12 cellular contexts compared by ENCODE assay signal in the genomic region with DNA sequence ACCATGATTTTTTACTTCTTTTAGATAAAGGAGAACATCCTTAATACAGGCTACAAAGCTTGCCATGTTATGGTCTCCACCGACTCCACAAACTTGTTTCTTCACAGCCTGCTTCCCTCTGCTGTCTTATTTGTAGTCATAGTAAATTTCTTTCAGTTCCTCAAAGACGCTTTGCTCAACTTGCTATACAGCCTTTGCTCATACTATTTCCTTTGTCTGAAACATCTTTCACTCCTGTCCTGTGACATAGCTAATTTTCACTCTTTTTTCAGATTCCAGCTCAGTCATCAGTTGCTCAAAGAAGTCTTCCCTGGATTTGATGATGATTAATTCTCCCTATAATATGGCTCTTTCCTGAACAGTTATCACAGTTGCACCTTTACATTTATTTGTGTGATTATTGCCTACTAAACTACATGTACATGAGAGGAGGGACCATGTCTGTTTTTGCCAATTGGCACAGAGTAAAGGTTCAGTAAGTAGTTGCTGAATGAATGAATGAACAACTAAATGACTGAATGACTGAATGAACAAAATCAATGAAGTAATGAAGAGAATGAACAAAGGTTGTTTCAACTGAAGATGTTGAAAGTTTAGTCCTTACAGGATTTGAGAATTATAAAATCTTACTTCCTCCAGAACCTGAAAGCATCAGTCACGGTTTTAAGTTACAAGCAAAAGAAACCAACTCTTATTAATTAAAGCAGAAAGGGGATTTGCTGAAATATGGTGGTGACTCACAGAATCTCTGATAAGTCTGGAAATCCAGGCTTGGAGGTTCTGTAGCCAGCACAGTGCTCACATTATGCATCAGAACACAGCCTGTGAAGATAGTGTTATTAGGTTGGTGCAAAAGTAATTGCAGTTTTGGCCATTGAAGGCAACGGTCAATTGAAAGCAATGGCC.
DNase-seq lines count a peak whose midpoint lies in the region; ATAC-seq and TF ChIP-seq lines count a peak whose summit lies in the region.
"Had no signal": no experiment of that assay in that cellular context is flagged by ENCODE, and none has a peak within 500 bp of the region (broad histone marks: within the 10 kb centered on the region; RNA-seq: fewer than 3 reads in every experiment).

No MANE protein-coding gene starts in this region.

- no peak overlapping the region for H3K4me3 Mint-ChIP-seq in naive thymus-derived CD4-positive, alpha-beta T cell
- H3K4me3 Mint-ChIP-seq: natural killer cell treated with Interleukin-12 subunit alpha and Interleukin-12 subunit beta and Interleukin-15 and Interleukin-18, amount 100 ng/mL, for 72 hours had no signal

- H3K9me3 ChIP-seq in naive thymus-derived CD4-positive, alpha-beta T cell (ENCODE audit: control insufficient read depth in 2 of 3, low read length in 3 of 3) = no peaks in the 10 kb centered on the region
- no peaks in the 10 kb centered on the region for H3K9me3 ChIP-seq in thyroid gland

- ATAC-seq in GM18868 (IDR thresholded peaks at IDR 0.05; ENCODE audit: unreplicated experiment) (peak; percentile 95), HG02588 (IDR thresholded peaks at IDR 0.05; ENCODE audit: unreplicated experiment) (peak; percentile 93), HG03520 (IDR thresholded peaks at IDR 0.05; ENCODE audit: unreplicated experiment) (peak; percentile 93)
- peak; percentile 58 for ATAC-seq in naive thymus-derived CD4-positive, alpha-beta T cell
- ATAC-seq: natural killer cell treated with Interleukin-12 subunit alpha and Interleukin-12 subunit beta and Interleukin-15 and Interleukin-18, amount 100 ng/mL, for 72 hours had no signal

- peaks cover 0 to 6% (median 2%) of the 10 kb centered on the region in 5 donors for H3K27me3 Mint-ChIP-seq in naive thymus-derived CD4-positive, alpha-beta T cell

- H3K36me3 Mint-ChIP-seq in naive thymus-derived CD4-positive, alpha-beta T cell = no peaks in the 10 kb centered on the region
- H3K36me3 Mint-ChIP-seq: natural killer cell treated with Interleukin-12 subunit alpha and Interleukin-12 subunit beta and Interleukin-15 and Interleukin-18, amount 100 ng/mL, for 72 hours had no signal

- H3K27ac Mint-ChIP-seq in naive thymus-derived CD4-positive, alpha-beta T cell = peak overlapping the region in 1 of 9 donors; percentile 8
- H3K27ac Mint-ChIP-seq: natural killer cell treated with Interleukin-12 subunit alpha and Interleukin-12 subunit beta and Interleukin-15 and Interleukin-18, amount 100 ng/mL, for 72 hours had no signal

- no peak for DNase-seq in naive thymus-derived CD4-positive, alpha-beta T cell
- DNase-seq in SW 1271 (lab: John Stamatoyannopoulos, UW) (no peak), NCI-H226 (no peak), thyroid gland (no peak)
- no peak for DNase-seq in stimulated activated CD4-positive, alpha-beta T cell treated with anti-CD3 and anti-CD28 coated beads, Interleukin-4, amount 100 ng/mL, for 1 hour
- DNase-seq: activated CD4-positive, alpha-beta T cell treated with anti-CD3 and anti-CD28 coated beads, Interleukin-2, amount 50 U/mL, for 1 hour; DMS53; NCI-H82 had no signal

- H3K36me3 ChIP-seq in naive thymus-derived CD4-positive, alpha-beta T cell (ENCODE audit: control insufficient read depth in 2 of 3, insufficient read depth in 3 of 3, low read length in 3 of 3) = no peaks in the 10 kb centered on the region
- H3K36me3 ChIP-seq in thyroid gland = no peaks in the 10 kb centered on the region

- H3K27me3 ChIP-seq in naive thymus-derived CD4-positive, alpha-beta T cell (ENCODE audit: control insufficient read depth in 2 of 2, insufficient read depth in 2 of 2, low read length in 2 of 2) = no peaks in the 10 kb centered on the region
- H3K27me3 ChIP-seq in thyroid gland = no peaks in the 10 kb centered on the region

- peaks cover 0 to 3% (median 0%) of the 10 kb centered on the region in 11 donors for H3K9me3 Mint-ChIP-seq in naive thymus-derived CD4-positive, alpha-beta T cell

- H3K4me3 ChIP-seq in naive thymus-derived CD4-positive, alpha-beta T cell (ENCODE audit: low read length) = no peak overlapping the region
- no peak overlapping the region for H3K4me3 ChIP-seq in thyroid gland (replicated peaks in 1 of 3)

- intact Hi-C loops in naive thymus-derived CD4-positive, alpha-beta T cell (cut with micrococcal nuclease) = no loop called here
- intact Hi-C loops in thyroid gland (cut with DNase I) = no loop called here

- no peak for TF ChIP-seq POLR2A in thyroid gland (IDR thresholded peaks at IDR 0.05)

- CTCF ChIA-PET in naive thymus-derived CD4-positive, alpha-beta T cell (lab: Charles Lee) = no interaction called here

- POLR2A ChIA-PET in naive thymus-derived CD4-positive, alpha-beta T cell (lab: Charles Lee) = no interaction called here

- peaks cover 0 to 4% (median 0%) of the 10 kb centered on the region in 7 donors for H3K4me1 Mint-ChIP-seq in naive thymus-derived CD4-positive, alpha-beta T cell

- no peak for TF ChIP-seq CTCF in thyroid gland (IDR thresholded peaks at IDR 0.05)

- no peaks in the 10 kb centered on the region for H3K4me1 ChIP-seq in naive thymus-derived CD4-positive, alpha-beta T cell (ENCODE audit: control insufficient read depth in 2 of 2, insufficient read depth in 2 of 2, low read length in 2 of 2)
- H3K4me1 ChIP-seq in thyroid gland = no peaks in the 10 kb centered on the region

- 88 to 90% methylated on average over 4 of the region's 4 CpGs for WGBS in thyroid gland, 2 donors

- no peak overlapping the region for H3K27ac ChIP-seq in naive thymus-derived CD4-positive, alpha-beta T cell (ENCODE audit: low read depth, low read length)
- H3K27ac ChIP-seq in thyroid gland = no peak overlapping the region
